ENCODE assay signal across 8 cellular contexts in the genomic region with DNA sequence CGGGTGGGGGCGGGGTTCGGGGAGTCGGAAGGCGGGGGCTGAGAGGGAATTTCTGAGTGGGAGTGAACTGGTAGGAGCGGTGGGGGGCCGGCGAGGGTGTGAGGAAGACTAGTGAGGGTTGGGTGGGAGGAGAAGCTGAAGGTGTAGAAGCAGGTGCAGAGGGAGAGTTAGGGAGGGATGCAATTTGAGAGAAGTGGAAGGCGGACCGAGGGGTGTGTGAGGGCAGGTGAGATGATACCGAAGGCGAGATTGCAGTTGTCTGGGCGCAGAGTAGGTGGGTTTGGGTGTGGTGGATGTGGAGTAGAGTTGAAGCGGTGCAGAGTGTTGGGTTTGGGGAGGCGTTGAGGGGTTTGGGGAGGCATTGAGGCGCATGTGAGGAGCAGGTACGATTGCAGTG. TPM values are rescaled to one million over a fixed set of nuclear protein-coding genes. Genes with fewer than 3 reads are reported as not detected.
DNase-seq lines count a peak whose midpoint lies in the region; ATAC-seq and TF ChIP-seq lines count a peak whose summit lies in the region.

No MANE protein-coding gene starts in this region.

- TF ChIP-seq POLR2A in GM18526 (IDR thresholded peaks at IDR 0.05; ENCODE audit: extremely low read depth, insufficient read length): peak; percentile 22

- peaks cover 20% of the 10 kb centered on the region for H4K20me1 ChIP-seq in osteoblast (ENCODE audit: insufficient read depth, low read length)

- H3K27ac ChIP-seq in KOPT-K1 (ENCODE audit: low read depth, low read length, poor library complexity, severe bottlenecking) (peak overlapping the region; percentile 61), duodenal mucosa (ENCODE audit: low read depth, low read length) (no peak overlapping the region), osteoblast (ENCODE audit: low read depth, low read length) (no peak overlapping the region)

- H3K79me2 ChIP-seq in osteoblast (ENCODE audit: insufficient read depth, low read length): peaks cover 42% of the 10 kb centered on the region

- H3K27me3 ChIP-seq in duodenal mucosa (ENCODE audit: control insufficient read depth in 1 of 2, insufficient read depth in 2 of 2, low read length in 2 of 2): no peaks in the 10 kb centered on the region
- no peaks in the 10 kb centered on the region for H3K27me3 ChIP-seq in osteoblast (ENCODE audit: insufficient read depth, low read length)

- H3K9ac ChIP-seq in duodenal mucosa (ENCODE audit: low read depth in 1 of 2, low read length in 2 of 2): peak overlapping the region; percentile 34 to 63

- H2AFZ ChIP-seq in osteoblast (ENCODE audit: low read length): peak overlapping the region; percentile 48

- H3K4me1 ChIP-seq in duodenal mucosa (ENCODE audit: control insufficient read depth in 1 of 2, insufficient read depth in 2 of 2, low read length in 2 of 2): peaks cover 20 to 26% of the 10 kb centered on the region in 2 donors
- H3K4me1 ChIP-seq in osteoblast (ENCODE audit: insufficient read depth, low read length): peaks cover 20% of the 10 kb centered on the region

- peak overlapping the region; percentile 97 for H3K4me2 ChIP-seq in osteoblast (ENCODE audit: insufficient read depth, low read length)

- H3K36me3 ChIP-seq in KOPT-K1 (ENCODE audit: insufficient read depth, low read length): no peaks in the 10 kb centered on the region
- H3K36me3 ChIP-seq in duodenal mucosa (ENCODE audit: control insufficient read depth in 1 of 2, insufficient read depth in 2 of 2, low read length in 2 of 2): no peaks in the 10 kb centered on the region
- H3K36me3 ChIP-seq in osteoblast (ENCODE audit: insufficient read depth, low read length): no peaks in the 10 kb centered on the region

- DNase-seq in osteoblast (ENCODE audit: insufficient read length, low spot score, missing footprints): peak; percentile 47
- DNase-seq in RKO (ENCODE audit: low spot score): no peak
- no peak for DNase-seq in left lobe of liver (ENCODE audit: low spot score)
- no peak for DNase-seq in AG08395 (ENCODE audit: low spot score)

- peak overlapping the region; percentile 73 to 94 for H3K4me3 ChIP-seq in duodenal mucosa (ENCODE audit: low read depth in 1 of 2, low read length in 2 of 2)
- peak overlapping the region; percentile 87 for H3K4me3 ChIP-seq in osteoblast (ENCODE audit: insufficient read depth, low read length)

- H3K9me3 ChIP-seq in KOPT-K1 (ENCODE audit: insufficient read depth, low read length, poor library complexity, severe bottlenecking): no peaks in the 10 kb centered on the region
- no peaks in the 10 kb centered on the region for H3K9me3 ChIP-seq in duodenal mucosa (ENCODE audit: control insufficient read depth in 1 of 2, low read length in 2 of 2)
- H3K9me3 ChIP-seq in osteoblast (ENCODE audit: low read depth, low read length): no peaks in the 10 kb centered on the region

- TF ChIP-seq CTCF in osteoblast (IDR thresholded peaks at IDR 0.05; ENCODE audit: extremely low read depth, low read depth, low read length): no peak

- ATAC-seq in left lobe of liver (no peak), GM19351 (IDR thresholded peaks at IDR 0.05; ENCODE audit: unreplicated experiment) (no peak)

RNA-seq across cellular contexts. Expression of a gene that starts 0.6 kb away (rescaled TPM):
- 24.6 and 30.9 TPM in 2 replicates for total RNA-seq in osteoblast
- total RNA-seq in left lobe of liver: 9.4 TPM
